1 cellular context compared by ENCODE assay signal in genomic region chr13:90792335-90792734, GRCh38.
TF ChIP-seq lines count a peak whose summit lies in the region.

No MANE protein-coding gene starts in this region.

TF ChIP-seq in WTC11, 78 proteins besides CTCF, POLR2A, EP300 and RAD21 (continued from another document):
- TF ChIP-seq AR (CRISPR knock-in tag; IDR thresholded peaks at IDR 0.05) (no peak), ELF4 (CRISPR knock-in tag; IDR thresholded peaks at IDR 0.05; ENCODE audit: low read depth) (no peak), IRF2 (CRISPR knock-in tag; IDR thresholded peaks at IDR 0.05; ENCODE audit: borderline replicate concordance, low read depth) (no peak), TEAD1 (CRISPR knock-in tag; IDR thresholded peaks at IDR 0.05) (no peak), E2F5 (CRISPR knock-in tag; IDR thresholded peaks at IDR 0.05) (no peak), ZNF423 (CRISPR knock-in tag; IDR thresholded peaks at IDR 0.05) (no peak), JAZF1 (CRISPR knock-in tag; IDR thresholded peaks at IDR 0.05) (no peak), SMAD3 (CRISPR knock-in tag; IDR thresholded peaks at IDR 0.05; ENCODE audit: borderline replicate concordance) (no peak), ZNF512 (CRISPR knock-in tag; IDR thresholded peaks at IDR 0.05; ENCODE audit: borderline replicate concordance) (no peak), MLX (CRISPR knock-in tag; IDR thresholded peaks at IDR 0.05) (no peak)
